1 cellular context compared by ENCODE assay signal in the genomic region with DNA sequence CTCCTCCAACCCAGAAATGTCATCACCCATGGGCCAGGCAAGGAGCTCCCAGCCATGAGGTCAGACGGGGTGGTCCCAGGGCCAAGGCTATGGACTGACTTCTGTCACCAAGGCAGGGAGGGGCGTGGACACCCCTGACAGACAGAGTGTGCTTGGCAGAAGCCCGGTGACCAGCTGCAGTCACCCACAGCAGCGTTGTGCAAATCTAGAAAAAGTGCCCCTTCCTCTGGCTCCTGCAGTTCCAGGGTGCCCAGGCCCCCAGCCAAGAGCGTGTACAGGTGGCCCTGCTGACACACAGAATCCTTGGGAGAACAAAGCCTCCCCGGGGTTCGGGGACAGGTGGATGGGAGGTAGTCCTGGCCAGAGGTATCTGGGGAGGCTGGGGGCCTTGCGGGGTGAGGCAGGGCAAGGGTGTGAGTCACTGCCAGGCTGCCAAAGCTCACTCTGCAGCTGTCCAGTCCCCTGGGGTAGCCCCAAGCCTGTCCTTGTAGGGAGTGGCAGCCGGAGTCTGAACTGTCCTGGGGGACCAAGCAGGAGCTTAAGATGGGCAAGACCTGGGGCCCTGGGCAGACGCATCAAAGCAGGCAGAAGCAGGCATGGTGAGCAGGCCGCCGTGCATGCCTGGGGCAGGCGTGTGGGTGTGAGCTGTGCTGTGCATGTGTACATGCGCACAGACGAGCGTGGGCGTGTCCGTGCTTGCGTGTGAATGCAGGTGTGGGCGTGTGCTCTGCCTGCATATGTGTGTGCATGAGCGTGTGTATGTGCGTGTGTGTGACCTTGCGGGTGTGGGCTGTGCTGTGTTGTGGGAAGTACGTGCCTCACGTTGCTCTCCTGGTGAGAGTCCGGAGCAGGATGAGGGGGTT.
TF ChIP-seq lines count a peak whose summit lies in the region.

No MANE protein-coding gene starts in this region.

TF ChIP-seq in HepG2, 621 proteins besides CTCF, POLR2A, EP300 and RAD21 (continued from another document and continues in another):
- TF ChIP-seq, protein P1, sequence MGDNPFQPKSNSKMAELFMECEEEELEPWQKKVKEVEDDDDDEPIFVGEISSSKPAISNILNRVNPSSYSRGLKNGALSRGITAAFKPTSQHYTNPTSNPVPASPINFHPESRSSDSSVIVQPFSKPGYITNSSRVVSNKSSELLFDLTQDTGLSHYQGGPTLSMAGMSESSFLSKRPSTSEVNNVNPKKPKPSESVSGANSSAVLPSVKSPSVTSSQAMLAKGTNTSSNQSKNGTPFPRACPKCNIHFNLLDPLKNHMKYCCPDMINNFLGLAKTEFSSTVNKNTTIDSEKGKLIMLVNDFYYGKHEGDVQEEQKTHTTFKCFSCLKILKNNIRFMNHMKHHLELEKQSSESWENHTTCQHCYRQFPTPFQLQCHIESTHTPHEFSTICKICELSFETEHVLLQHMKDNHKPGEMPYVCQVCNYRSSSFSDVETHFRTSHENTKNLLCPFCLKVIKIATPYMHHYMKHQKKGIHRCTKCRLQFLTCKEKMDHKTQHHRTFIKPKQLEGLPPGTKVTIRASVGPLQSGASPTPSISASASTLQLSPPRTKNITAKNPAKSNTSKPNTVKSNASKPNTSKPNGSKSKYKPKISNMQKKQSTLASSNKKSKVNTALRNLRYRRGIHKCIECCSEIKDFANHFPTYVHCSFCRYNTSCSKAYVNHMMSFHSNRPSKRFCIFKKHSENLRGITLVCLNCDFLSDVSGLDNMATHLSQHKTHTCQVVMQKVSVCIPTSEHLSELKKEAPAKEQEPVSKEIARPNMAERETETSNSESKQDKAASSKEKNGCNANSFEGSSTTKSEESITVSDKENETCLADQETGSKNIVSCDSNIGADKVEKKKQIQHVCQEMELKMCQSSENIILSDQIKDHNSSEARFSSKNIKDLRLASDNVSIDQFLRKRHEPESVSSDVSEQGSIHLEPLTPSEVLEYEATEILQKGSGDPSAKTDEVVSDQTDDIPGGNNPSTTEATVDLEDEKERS (CRISPR knock-in tag; IDR thresholded peaks at IDR 0.05): no peak
- TF ChIP-seq AGO1 (IDR thresholded peaks at IDR 0.05; ENCODE audit: low read depth, low read length, poor library complexity, severe bottlenecking): peak; percentile 93
- TF ChIP-seq ZBTB38 (CRISPR knock-in tag; IDR thresholded peaks at IDR 0.05): no peak
- no peak for TF ChIP-seq ZNF598 (CRISPR knock-in tag; IDR thresholded peaks at IDR 0.05; ENCODE audit: borderline replicate concordance)
- no peak for TF ChIP-seq JDP2 (CRISPR knock-in tag; IDR thresholded peaks at IDR 0.05; ENCODE audit: borderline replicate concordance)
- TF ChIP-seq, protein P2, sequence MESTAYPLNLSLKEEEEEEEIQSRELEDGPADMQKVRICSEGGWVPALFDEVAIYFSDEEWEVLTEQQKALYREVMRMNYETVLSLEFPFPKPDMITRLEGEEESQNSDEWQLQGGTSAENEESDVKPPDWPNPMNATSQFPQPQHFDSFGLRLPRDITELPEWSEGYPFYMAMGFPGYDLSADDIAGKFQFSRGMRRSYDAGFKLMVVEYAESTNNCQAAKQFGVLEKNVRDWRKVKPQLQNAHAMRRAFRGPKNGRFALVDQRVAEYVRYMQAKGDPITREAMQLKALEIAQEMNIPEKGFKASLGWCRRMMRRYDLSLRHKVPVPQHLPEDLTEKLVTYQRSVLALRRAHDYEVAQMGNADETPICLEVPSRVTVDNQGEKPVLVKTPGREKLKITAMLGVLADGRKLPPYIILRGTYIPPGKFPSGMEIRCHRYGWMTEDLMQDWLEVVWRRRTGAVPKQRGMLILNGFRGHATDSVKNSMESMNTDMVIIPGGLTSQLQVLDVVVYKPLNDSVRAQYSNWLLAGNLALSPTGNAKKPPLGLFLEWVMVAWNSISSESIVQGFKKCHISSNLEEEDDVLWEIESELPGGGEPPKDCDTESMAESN (CRISPR knock-in tag; conservative IDR thresholded peaks at IDR 0.05): peak; percentile 23; the same call in 1 of the 2 replicates
- no peak for TF ChIP-seq TEAD2 (CRISPR knock-in tag; IDR thresholded peaks at IDR 0.05)
- no peak for TF ChIP-seq DNMT3B (CRISPR knock-in tag; conservative IDR thresholded peaks at IDR 0.05)
- TF ChIP-seq BHLHE40 (IDR thresholded peaks at IDR 0.05; ENCODE audit: low read length): 0 out of 2 replicates have a peak, but pooled peaks have one; percentile 16
- no peak; the same call in 1 of the 2 replicates for TF ChIP-seq ZNF703 (CRISPR knock-in tag; IDR thresholded peaks at IDR 0.05; ENCODE audit: borderline replicate concordance)
- TF ChIP-seq ZNF205 (CRISPR knock-in tag; IDR thresholded peaks at IDR 0.05): no peak
- no peak for TF ChIP-seq MEIS2 (CRISPR knock-in tag; IDR thresholded peaks at IDR 0.05)
- TF ChIP-seq, protein P3, sequence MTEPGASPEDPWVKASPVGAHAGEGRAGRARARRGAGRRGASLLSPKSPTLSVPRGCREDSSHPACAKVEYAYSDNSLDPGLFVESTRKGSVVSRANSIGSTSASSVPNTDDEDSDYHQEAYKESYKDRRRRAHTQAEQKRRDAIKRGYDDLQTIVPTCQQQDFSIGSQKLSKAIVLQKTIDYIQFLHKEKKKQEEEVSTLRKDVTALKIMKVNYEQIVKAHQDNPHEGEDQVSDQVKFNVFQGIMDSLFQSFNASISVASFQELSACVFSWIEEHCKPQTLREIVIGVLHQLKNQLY (CRISPR knock-in tag; IDR thresholded peaks at IDR 0.05): no peak
- no peak for TF ChIP-seq ZNF235 (CRISPR knock-in tag; IDR thresholded peaks at IDR 0.05; ENCODE audit: borderline replicate concordance)
- TF ChIP-seq, protein P4, sequence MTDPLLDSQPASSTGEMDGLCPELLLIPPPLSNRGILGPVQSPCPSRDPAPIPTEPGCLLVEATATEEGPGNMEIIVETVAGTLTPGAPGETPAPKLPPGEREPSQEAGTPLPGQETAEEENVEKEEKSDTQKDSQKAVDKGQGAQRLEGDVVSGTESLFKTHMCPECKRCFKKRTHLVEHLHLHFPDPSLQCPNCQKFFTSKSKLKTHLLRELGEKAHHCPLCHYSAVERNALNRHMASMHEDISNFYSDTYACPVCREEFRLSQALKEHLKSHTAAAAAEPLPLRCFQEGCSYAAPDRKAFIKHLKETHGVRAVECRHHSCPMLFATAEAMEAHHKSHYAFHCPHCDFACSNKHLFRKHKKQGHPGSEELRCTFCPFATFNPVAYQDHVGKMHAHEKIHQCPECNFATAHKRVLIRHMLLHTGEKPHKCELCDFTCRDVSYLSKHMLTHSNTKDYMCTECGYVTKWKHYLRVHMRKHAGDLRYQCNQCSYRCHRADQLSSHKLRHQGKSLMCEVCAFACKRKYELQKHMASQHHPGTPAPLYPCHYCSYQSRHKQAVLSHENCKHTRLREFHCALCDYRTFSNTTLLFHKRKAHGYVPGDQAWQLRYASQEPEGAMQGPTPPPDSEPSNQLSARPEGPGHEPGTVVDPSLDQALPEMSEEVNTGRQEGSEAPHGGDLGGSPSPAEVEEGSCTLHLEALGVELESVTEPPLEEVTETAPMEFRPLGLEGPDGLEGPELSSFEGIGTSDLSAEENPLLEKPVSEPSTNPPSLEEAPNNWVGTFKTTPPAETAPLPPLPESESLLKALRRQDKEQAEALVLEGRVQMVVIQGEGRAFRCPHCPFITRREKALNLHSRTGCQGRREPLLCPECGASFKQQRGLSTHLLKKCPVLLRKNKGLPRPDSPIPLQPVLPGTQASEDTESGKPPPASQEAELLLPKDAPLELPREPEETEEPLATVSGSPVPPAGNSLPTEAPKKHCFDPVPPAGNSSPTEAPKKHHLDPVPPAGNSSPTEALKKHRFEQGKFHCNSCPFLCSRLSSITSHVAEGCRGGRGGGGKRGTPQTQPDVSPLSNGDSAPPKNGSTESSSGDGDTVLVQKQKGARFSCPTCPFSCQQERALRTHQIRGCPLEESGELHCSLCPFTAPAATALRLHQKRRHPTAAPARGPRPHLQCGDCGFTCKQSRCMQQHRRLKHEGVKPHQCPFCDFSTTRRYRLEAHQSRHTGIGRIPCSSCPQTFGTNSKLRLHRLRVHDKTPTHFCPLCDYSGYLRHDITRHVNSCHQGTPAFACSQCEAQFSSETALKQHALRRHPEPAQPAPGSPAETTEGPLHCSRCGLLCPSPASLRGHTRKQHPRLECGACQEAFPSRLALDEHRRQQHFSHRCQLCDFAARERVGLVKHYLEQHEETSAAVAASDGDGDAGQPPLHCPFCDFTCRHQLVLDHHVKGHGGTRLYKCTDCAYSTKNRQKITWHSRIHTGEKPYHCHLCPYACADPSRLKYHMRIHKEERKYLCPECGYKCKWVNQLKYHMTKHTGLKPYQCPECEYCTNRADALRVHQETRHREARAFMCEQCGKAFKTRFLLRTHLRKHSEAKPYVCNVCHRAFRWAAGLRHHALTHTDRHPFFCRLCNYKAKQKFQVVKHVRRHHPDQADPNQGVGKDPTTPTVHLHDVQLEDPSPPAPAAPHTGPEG (CRISPR knock-in tag; IDR thresholded peaks at IDR 0.05): no peak
- no peak for TF ChIP-seq NFE2L1 (CRISPR knock-in tag; IDR thresholded peaks at IDR 0.05; ENCODE audit: borderline replicate concordance)
- TF ChIP-seq, protein P5, sequence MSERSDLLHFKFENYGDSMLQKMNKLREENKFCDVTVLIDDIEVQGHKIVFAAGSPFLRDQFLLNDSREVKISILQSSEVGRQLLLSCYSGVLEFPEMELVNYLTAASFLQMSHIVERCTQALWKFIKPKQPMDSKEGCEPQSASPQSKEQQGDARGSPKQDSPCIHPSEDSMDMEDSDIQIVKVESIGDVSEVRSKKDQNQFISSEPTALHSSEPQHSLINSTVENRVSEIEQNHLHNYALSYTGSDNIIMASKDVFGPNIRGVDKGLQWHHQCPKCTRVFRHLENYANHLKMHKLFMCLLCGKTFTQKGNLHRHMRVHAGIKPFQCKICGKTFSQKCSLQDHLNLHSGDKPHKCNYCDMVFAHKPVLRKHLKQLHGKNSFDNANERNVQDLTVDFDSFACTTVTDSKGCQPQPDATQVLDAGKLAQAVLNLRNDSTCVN (CRISPR knock-in tag; IDR thresholded peaks at IDR 0.05; ENCODE audit: borderline replicate concordance): no peak
- TF ChIP-seq, protein P6, sequence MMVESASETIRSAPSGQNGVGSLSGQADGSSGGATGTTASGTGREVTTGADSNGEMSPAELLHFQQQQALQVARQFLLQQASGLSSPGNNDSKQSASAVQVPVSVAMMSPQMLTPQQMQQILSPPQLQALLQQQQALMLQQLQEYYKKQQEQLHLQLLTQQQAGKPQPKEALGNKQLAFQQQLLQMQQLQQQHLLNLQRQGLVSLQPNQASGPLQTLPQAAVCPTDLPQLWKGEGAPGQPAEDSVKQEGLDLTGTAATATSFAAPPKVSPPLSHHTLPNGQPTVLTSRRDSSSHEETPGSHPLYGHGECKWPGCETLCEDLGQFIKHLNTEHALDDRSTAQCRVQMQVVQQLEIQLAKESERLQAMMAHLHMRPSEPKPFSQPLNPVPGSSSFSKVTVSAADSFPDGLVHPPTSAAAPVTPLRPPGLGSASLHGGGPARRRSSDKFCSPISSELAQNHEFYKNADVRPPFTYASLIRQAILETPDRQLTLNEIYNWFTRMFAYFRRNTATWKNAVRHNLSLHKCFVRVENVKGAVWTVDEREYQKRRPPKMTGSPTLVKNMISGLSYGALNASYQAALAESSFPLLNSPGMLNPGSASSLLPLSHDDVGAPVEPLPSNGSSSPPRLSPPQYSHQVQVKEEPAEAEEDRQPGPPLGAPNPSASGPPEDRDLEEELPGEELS (CRISPR knock-in tag; IDR thresholded peaks at IDR 0.05): no peak
- TF ChIP-seq KLF6 (CRISPR knock-in tag; IDR thresholded peaks at IDR 0.05): no peak
- no peak for TF ChIP-seq ZNF782 (CRISPR knock-in tag; IDR thresholded peaks at IDR 0.05; ENCODE audit: borderline replicate concordance)
- 0 out of 2 replicates have a peak, but pooled peaks have one; percentile 24 for TF ChIP-seq GATAD2A (CRISPR knock-in tag; IDR thresholded peaks at IDR 0.05)
- no peak for TF ChIP-seq ZFP82 (CRISPR knock-in tag; IDR thresholded peaks at IDR 0.05; ENCODE audit: borderline replicate concordance)
- TF ChIP-seq HOXA7 (CRISPR knock-in tag; IDR thresholded peaks at IDR 0.05): no peak
- TF ChIP-seq HNRNPUL1 (IDR thresholded peaks at IDR 0.05; ENCODE audit: low read depth, low read length): no peak
- TF ChIP-seq, protein P7, sequence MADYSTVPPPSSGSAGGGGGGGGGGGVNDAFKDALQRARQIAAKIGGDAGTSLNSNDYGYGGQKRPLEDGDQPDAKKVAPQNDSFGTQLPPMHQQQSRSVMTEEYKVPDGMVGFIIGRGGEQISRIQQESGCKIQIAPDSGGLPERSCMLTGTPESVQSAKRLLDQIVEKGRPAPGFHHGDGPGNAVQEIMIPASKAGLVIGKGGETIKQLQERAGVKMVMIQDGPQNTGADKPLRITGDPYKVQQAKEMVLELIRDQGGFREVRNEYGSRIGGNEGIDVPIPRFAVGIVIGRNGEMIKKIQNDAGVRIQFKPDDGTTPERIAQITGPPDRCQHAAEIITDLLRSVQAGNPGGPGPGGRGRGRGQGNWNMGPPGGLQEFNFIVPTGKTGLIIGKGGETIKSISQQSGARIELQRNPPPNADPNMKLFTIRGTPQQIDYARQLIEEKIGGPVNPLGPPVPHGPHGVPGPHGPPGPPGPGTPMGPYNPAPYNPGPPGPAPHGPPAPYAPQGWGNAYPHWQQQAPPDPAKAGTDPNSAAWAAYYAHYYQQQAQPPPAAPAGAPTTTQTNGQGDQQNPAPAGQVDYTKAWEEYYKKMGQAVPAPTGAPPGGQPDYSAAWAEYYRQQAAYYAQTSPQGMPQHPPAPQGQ (CRISPR knock-in tag; IDR thresholded peaks at IDR 0.05; ENCODE audit: borderline replicate concordance): no peak
- TF ChIP-seq JUND (CRISPR knock-in tag; IDR thresholded peaks at IDR 0.05): no peak
- TF ChIP-seq RFX1 (IDR thresholded peaks at IDR 0.05): no peak
- TF ChIP-seq POLR2G (IDR thresholded peaks at IDR 0.05; ENCODE audit: low read depth, low read length): peak; percentile 40; the same call in 1 of the 2 replicates
- no peak for TF ChIP-seq MTA3 (CRISPR knock-in tag; IDR thresholded peaks at IDR 0.05)
- TF ChIP-seq, protein P8, sequence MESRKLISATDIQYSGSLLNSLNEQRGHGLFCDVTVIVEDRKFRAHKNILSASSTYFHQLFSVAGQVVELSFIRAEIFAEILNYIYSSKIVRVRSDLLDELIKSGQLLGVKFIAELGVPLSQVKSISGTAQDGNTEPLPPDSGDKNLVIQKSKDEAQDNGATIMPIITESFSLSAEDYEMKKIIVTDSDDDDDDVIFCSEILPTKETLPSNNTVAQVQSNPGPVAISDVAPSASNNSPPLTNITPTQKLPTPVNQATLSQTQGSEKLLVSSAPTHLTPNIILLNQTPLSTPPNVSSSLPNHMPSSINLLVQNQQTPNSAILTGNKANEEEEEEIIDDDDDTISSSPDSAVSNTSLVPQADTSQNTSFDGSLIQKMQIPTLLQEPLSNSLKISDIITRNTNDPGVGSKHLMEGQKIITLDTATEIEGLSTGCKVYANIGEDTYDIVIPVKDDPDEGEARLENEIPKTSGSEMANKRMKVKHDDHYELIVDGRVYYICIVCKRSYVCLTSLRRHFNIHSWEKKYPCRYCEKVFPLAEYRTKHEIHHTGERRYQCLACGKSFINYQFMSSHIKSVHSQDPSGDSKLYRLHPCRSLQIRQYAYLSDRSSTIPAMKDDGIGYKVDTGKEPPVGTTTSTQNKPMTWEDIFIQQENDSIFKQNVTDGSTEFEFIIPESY (CRISPR knock-in tag; IDR thresholded peaks at IDR 0.05): no peak
- TF ChIP-seq ZSCAN31 (CRISPR knock-in tag; IDR thresholded peaks at IDR 0.05; ENCODE audit: low read depth): no peak
- no peak for TF ChIP-seq CCAR2 (optimal IDR thresholded peaks at IDR 0.05; ENCODE audit: low read depth, low read length)
- no peak for TF ChIP-seq ZNF354B (CRISPR knock-in tag; IDR thresholded peaks at IDR 0.05)
- TF ChIP-seq ZNF12 (CRISPR knock-in tag; IDR thresholded peaks at IDR 0.05): no peak
- no peak for TF ChIP-seq HOXA9 (CRISPR knock-in tag; IDR thresholded peaks at IDR 0.05; ENCODE audit: borderline replicate concordance)
- no peak for TF ChIP-seq PHF21A (CRISPR knock-in tag; IDR thresholded peaks at IDR 0.05)
- TF ChIP-seq, protein P9, sequence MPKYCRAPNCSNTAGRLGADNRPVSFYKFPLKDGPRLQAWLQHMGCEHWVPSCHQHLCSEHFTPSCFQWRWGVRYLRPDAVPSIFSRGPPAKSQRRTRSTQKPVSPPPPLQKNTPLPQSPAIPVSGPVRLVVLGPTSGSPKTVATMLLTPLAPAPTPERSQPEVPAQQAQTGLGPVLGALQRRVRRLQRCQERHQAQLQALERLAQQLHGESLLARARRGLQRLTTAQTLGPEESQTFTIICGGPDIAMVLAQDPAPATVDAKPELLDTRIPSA (CRISPR knock-in tag; IDR thresholded peaks at IDR 0.05; ENCODE audit: borderline replicate concordance): no peak
- TF ChIP-seq GLI4 (CRISPR knock-in tag; IDR thresholded peaks at IDR 0.05; ENCODE audit: borderline replicate concordance): no peak
